Comparison of ENCODE assay signal across 11 cellular contexts in genomic region chr11:69948256-69949141, GRCh38.
DNase-seq lines count a peak whose midpoint lies in the region; ATAC-seq and TF ChIP-seq lines count a peak whose summit lies in the region.
"Had no signal": no experiment of that assay in that cellular context is flagged by ENCODE, and none has a peak within 500 bp of the region (broad histone marks: within the 10 kb centered on the region; RNA-seq: fewer than 3 reads in every experiment).

No MANE protein-coding gene starts in this region.

- no peak overlapping the region for H3K4me3 ChIP-seq in A673 (ENCODE audit: low read depth, low read length, poor library complexity, severe bottlenecking)
- H3K4me3 ChIP-seq in HUES48 (ENCODE audit: low read depth, low read length), result no peak overlapping the region
- no peak overlapping the region for H3K4me3 ChIP-seq in mammary epithelial cell (replicated peaks in 1 of 3; ENCODE audit: insufficient read depth in 1 of 3, low read depth in 2 of 3, low read length in 3 of 3)
- H3K4me3 ChIP-seq in mesenchymal stem cell (ENCODE audit: insufficient read depth in 1 of 2, low read depth in 1 of 2, low read length in 2 of 2), result no peak overlapping the region

- H3K9me3 ChIP-seq in A673 (ENCODE audit: low read depth, low read length, poor library complexity, severe bottlenecking) (peaks cover 7% of the 10 kb centered on the region), HUES48 (ENCODE audit: control insufficient read depth, insufficient read depth, low read length) (no peaks in the 10 kb centered on the region), mammary epithelial cell (replicated peaks; ENCODE audit: insufficient read depth, low read length) (peaks cover 6% of the 10 kb centered on the region), mesenchymal stem cell (ENCODE audit: control insufficient read depth, low read length) (peaks cover 10% of the 10 kb centered on the region)

- dilution Hi-C loops in mammary epithelial cell (cut with HindIII; ENCODE audit: low sequenced_read_pairs), result loop anchor here (10.0 kb wide), 2 partner anchors 136 to 524 kb away; no protein-coding TSS in a partner anchor

- peak overlapping the region; percentile 16 to 67 for H3K18ac ChIP-seq in mesenchymal stem cell (ENCODE audit: low read depth in 1 of 2, low read length in 2 of 2)

- no peaks in the 10 kb centered on the region for H3K36me3 Mint-ChIP-seq in stimulated activated memory B cell treated with anti-CD40 and anti-IgM and Interleukin-4, amounts not matched to agents 10 μg/mL and 1 μg/mL and 100 μg/mL, for 72 hours
- H3K36me3 Mint-ChIP-seq: activated naive CD8-positive, alpha-beta T cell treated with anti-CD3 and anti-CD28 coated beads, Interleukin-2, amount 10 ng/mL, durations not matched to agents 7 days and 5 days; CD4-positive, CD25-positive, alpha-beta regulatory T cell had no signal

- no peak overlapping the region for H3K4me3 Mint-ChIP-seq in stimulated activated memory B cell treated with anti-CD40 and anti-IgM and Interleukin-4, amounts not matched to agents 10 μg/mL and 1 μg/mL and 100 μg/mL, for 72 hours
- H3K4me3 Mint-ChIP-seq: activated naive CD8-positive, alpha-beta T cell treated with anti-CD3 and anti-CD28 coated beads, Interleukin-2, amount 10 ng/mL, durations not matched to agents 7 days and 5 days; CD4-positive, CD25-positive, alpha-beta regulatory T cell had no signal

- H2BK120ac ChIP-seq in mesenchymal stem cell (ENCODE audit: low read depth, low read length), result peak overlapping the region; percentile 54

- BruUV-seq in A673 (replicated peaks; lab: Mats Ljungman, UMichigan), result no TSS peak
- BruUV-seq in mammary epithelial cell (replicated peaks; lab: Mats Ljungman, UMichigan), result TSS peak; percentile 31

- H3K9ac ChIP-seq in HUES48 (ENCODE audit: low read depth, low read length) (no peak overlapping the region), mammary epithelial cell (ENCODE audit: insufficient read depth, low read length) (peak overlapping the region; percentile 74), mesenchymal stem cell (ENCODE audit: low read length) (peak overlapping the region; percentile 6)

- H3K27ac ChIP-seq in A673 (ENCODE audit: low read depth, low read length, poor library complexity, severe bottlenecking) (no peak overlapping the region), HUES48 (ENCODE audit: low read depth, low read length) (peak overlapping the region; percentile 91), mammary epithelial cell (ENCODE audit: insufficient read depth, low read depth, low read length) (peak overlapping the region; percentile 93), mesenchymal stem cell (ENCODE audit: low read length, poor library complexity, severe bottlenecking) (no peak overlapping the region), substantia nigra (ENCODE audit: low read depth, low read length, poor library complexity, severe bottlenecking) (no peak overlapping the region)

- no peaks in the 10 kb centered on the region for H3K36me3 ChIP-seq in A673 (ENCODE audit: insufficient read depth, low read length, poor library complexity, severe bottlenecking)
- H3K36me3 ChIP-seq in HUES48 (ENCODE audit: control insufficient read depth, insufficient read depth, low read length), result no peaks in the 10 kb centered on the region
- H3K36me3 ChIP-seq in mammary epithelial cell (ENCODE audit: insufficient read depth, low read length), result no peaks in the 10 kb centered on the region
- no peaks in the 10 kb centered on the region for H3K36me3 ChIP-seq in mesenchymal stem cell (ENCODE audit: control insufficient read depth in 1 of 2, insufficient read depth in 2 of 2, low read depth in 1 of 2, low read length in 2 of 2)

- H3K27me3 ChIP-seq in A673 (replicated peaks; ENCODE audit: insufficient read depth, low read depth, low read length, poor library complexity), result no peaks in the 10 kb centered on the region
- H3K27me3 ChIP-seq in HUES48 (ENCODE audit: control insufficient read depth, insufficient read depth, low read length), result no peaks in the 10 kb centered on the region; the same call in 1 of the 2 replicates
- H3K27me3 ChIP-seq in mammary epithelial cell (ENCODE audit: insufficient read depth, low read length), result no peaks in the 10 kb centered on the region
- peaks cover 30 to 31% of the 10 kb centered on the region in 2 experiments for H3K27me3 ChIP-seq in mesenchymal stem cell (ENCODE audit: control insufficient read depth in 1 of 2, insufficient read depth in 1 of 2, low read length in 2 of 2)

- peak overlapping the region; percentile 83 to 93 for H2BK12ac ChIP-seq in mesenchymal stem cell (ENCODE audit: low read length in 2 of 2)

- peak overlapping the region; percentile 47 to 54 for H3K4ac ChIP-seq in mesenchymal stem cell (ENCODE audit: low read depth in 1 of 2, low read length in 2 of 2)

- CTCF ChIA-PET in A673 (lab: Charles Lee), result no interaction called here
- CTCF ChIA-PET in mammary epithelial cell (lab: Charles Lee; ENCODE audit: low non-redundant PET), result interaction anchor here (0.7 to 0.8 kb wide), 2 partner anchors 135 to 244 kb away, joined by 3 to 5 read pairs; no protein-coding TSS in a partner anchor

- H4K91ac ChIP-seq in mesenchymal stem cell (ENCODE audit: low read length), result peak overlapping the region; percentile 65

- intact Hi-C loops in A673 (cut with micrococcal nuclease; ENCODE audit: unreplicated experiment), result no loop called here
- intact Hi-C loops in mammary epithelial cell (cut with micrococcal nuclease), result loop anchor here (1.0 to 5.0 kb wide), 5 partner anchors 69 to 243 kb away; no protein-coding TSS in a partner anchor

- peak overlapping the region; percentile 75 for H2BK15ac ChIP-seq in mesenchymal stem cell (ENCODE audit: low read depth, poor library complexity, severe bottlenecking)

- H3K4me1 ChIP-seq in A673 (ENCODE audit: insufficient read depth, low read length, poor library complexity, severe bottlenecking) (no peaks in the 10 kb centered on the region), HUES48 (ENCODE audit: control insufficient read depth, insufficient read depth, low read length) (peaks cover 23% of the 10 kb centered on the region), mammary epithelial cell (ENCODE audit: insufficient read depth, low read length) (peaks cover 31% of the 10 kb centered on the region), mesenchymal stem cell (ENCODE audit: control insufficient read depth, insufficient read depth, low read depth, low read length) (peaks cover 18% of the 10 kb centered on the region)

- no peak overlapping the region for H3K27ac Mint-ChIP-seq in stimulated activated memory B cell treated with anti-CD40 and anti-IgM and Interleukin-4, amounts not matched to agents 10 μg/mL and 1 μg/mL and 100 μg/mL, for 72 hours
- H3K27ac Mint-ChIP-seq: activated naive CD8-positive, alpha-beta T cell treated with anti-CD3 and anti-CD28 coated beads, Interleukin-2, amount 10 ng/mL, durations not matched to agents 7 days and 5 days; CD4-positive, CD25-positive, alpha-beta regulatory T cell had no signal

- no peak for TF ChIP-seq CTCF in A673 (conservative IDR thresholded peaks at IDR 0.05; ENCODE audit: low read depth, low read length)
- peak in 1 of 2 donors; percentile 37 for TF ChIP-seq CTCF in mammary epithelial cell (conservative IDR thresholded peaks at IDR 0.05 in 1 of 2, IDR thresholded peaks at IDR 0.05 in 1 of 2; ENCODE audit: extremely low read depth in 1 of 2, insufficient read depth in 1 of 2, low read depth in 1 of 2, low read length in 2 of 2)

- H4K8ac ChIP-seq in mesenchymal stem cell (ENCODE audit: low read length), result peak overlapping the region; percentile 90

- POLR2A ChIA-PET in A673 (lab: Charles Lee; ENCODE audit: low non-redundant PET), result no interaction called here

- H2AK5ac ChIP-seq in mesenchymal stem cell (ENCODE audit: low read length, severe bottlenecking), result no peak overlapping the region

- H3K23ac ChIP-seq in mesenchymal stem cell (ENCODE audit: low read length in 2 of 2), result no peak overlapping the region

- H3K79me2 ChIP-seq in mammary epithelial cell (ENCODE audit: insufficient read depth, low read length), result no peaks in the 10 kb centered on the region

- H3K27me3 Mint-ChIP-seq in stimulated activated memory B cell treated with anti-CD40 and anti-IgM and Interleukin-4, amounts not matched to agents 10 μg/mL and 1 μg/mL and 100 μg/mL, for 72 hours, result peaks cover 20% of the 10 kb centered on the region
- H3K27me3 Mint-ChIP-seq: activated naive CD8-positive, alpha-beta T cell treated with anti-CD3 and anti-CD28 coated beads, Interleukin-2, amount 10 ng/mL, durations not matched to agents 7 days and 5 days had no signal

- H3K9me3 Mint-ChIP-seq in stimulated activated memory B cell treated with anti-CD40 and anti-IgM and Interleukin-4, amounts not matched to agents 10 μg/mL and 1 μg/mL and 100 μg/mL, for 72 hours, result peaks cover 4% of the 10 kb centered on the region
- H3K9me3 Mint-ChIP-seq: activated naive CD8-positive, alpha-beta T cell treated with anti-CD3 and anti-CD28 coated beads, Interleukin-2, amount 10 ng/mL, durations not matched to agents 7 days and 5 days; CD4-positive, CD25-positive, alpha-beta regulatory T cell had no signal

- H3K4me2 ChIP-seq in mammary epithelial cell (ENCODE audit: insufficient read depth, low read depth, low read length), result peak overlapping the region; percentile 55
- H3K4me2 ChIP-seq in mesenchymal stem cell (ENCODE audit: low read length, poor library complexity, severe bottlenecking), result no peak overlapping the region

- peak overlapping the region; percentile 65 for H2AFZ ChIP-seq in mammary epithelial cell (ENCODE audit: low read depth, low read length)
- H2AFZ ChIP-seq in mesenchymal stem cell (ENCODE audit: low read depth, low read length), result peak overlapping the region; percentile 55

- 28% methylated on average over 15 of the region's 24 CpGs for WGBS in mammary epithelial cell (ENCODE audit: low coverage, missing lambda C conversion rate)
- WGBS in mesenchymal stem cell, result 47% methylated on average over 24 of the region's 24 CpGs

- ATAC-seq in stimulated activated memory B cell treated with anti-CD40 and anti-IgM and Interleukin-4, amounts not matched to agents 10 μg/mL and 1 μg/mL and 100 μg/mL, for 72 hours, result no peak

- DNase-seq in A673 (ENCODE audit: low spot score) (peak; percentile 33), mammary epithelial cell (peak; percentile 87), mesenchymal stem cell (peak; percentile 61), NCI-H2081 (lab: John Stamatoyannopoulos, UW) (no peak), T-helper 2 cell (no peak), substantia nigra (lab: John Stamatoyannopoulos, UW) (no peak)
- DNase-seq: activated naive CD8-positive, alpha-beta T cell treated with anti-CD3 and anti-CD28 coated beads, Interleukin-2, amount 10 ng/mL, durations not matched to agents 7 days and 5 days; NCI-H187 treated with DMSO at 0.1 percent for 48 hours had no signal

- H3K4me1 Mint-ChIP-seq in stimulated activated memory B cell treated with anti-CD40 and anti-IgM and Interleukin-4, amounts not matched to agents 10 μg/mL and 1 μg/mL and 100 μg/mL, for 72 hours, result no peaks in the 10 kb centered on the region
- H3K4me1 Mint-ChIP-seq: activated naive CD8-positive, alpha-beta T cell treated with anti-CD3 and anti-CD28 coated beads, Interleukin-2, amount 10 ng/mL, durations not matched to agents 7 days and 5 days; CD4-positive, CD25-positive, alpha-beta regulatory T cell had no signal

- H3K14ac ChIP-seq in mesenchymal stem cell (ENCODE audit: low read length in 2 of 2), result peak overlapping the region in 1 of 2 experiments; percentile 35

- no peak overlapping the region for H2BK5ac ChIP-seq in mesenchymal stem cell (ENCODE audit: low read depth, low read length, poor library complexity, severe bottlenecking)

- no peaks in the 10 kb centered on the region for H4K20me1 ChIP-seq in mammary epithelial cell (ENCODE audit: insufficient read depth, low read length)

- H3K79me1 ChIP-seq in mesenchymal stem cell (replicated peaks; ENCODE audit: low read length, poor library complexity, severe bottlenecking), result no peaks in the 10 kb centered on the region

- in situ Hi-C loops in mammary epithelial cell (cut with MboI; ENCODE audit: low sequenced_read_pairs in 2 of 2), result no loop called here

Comparison
In these comparisons a context has a peak if more than half of its experiments do, and no peak if none do; other contexts are left out.
1. DNase-seq: peak in A673 (single experiment), mammary epithelial cell (single experiment) and mesenchymal stem cell (single experiment); none in NCI-H2081 (0 of 2), T-helper 2 cell (0 of 5) and substantia nigra (0 of 49).
2. H3K27ac ChIP-seq: peak in HUES48 (single experiment) and mammary epithelial cell (single experiment); none in A673 (single experiment), mesenchymal stem cell (single experiment) and substantia nigra (single experiment).